Comparison of ENCODE assay signal across 10 cellular contexts in genomic region chr2:220504890-220505564, GRCh38.
DNase-seq lines count a peak whose midpoint lies in the region; TF ChIP-seq lines count a peak whose summit lies in the region.
"Had no signal": no experiment of that assay in that cellular context is flagged by ENCODE, and none has a peak within 500 bp of the region (broad histone marks: within the 10 kb centered on the region; RNA-seq: fewer than 3 reads in every experiment).

No MANE protein-coding gene starts in this region.

- no peak overlapping the region for H3T11ph ChIP-seq in H9 (ENCODE audit: low read length)

- intact Hi-C loops in testis (cut with DNase I; ENCODE audit: low total_unique reads), result no loop called here

- no peaks in the 10 kb centered on the region for H3K79me1 ChIP-seq in H9 (ENCODE audit: insufficient read depth, low read depth, low read length, poor library complexity, severe bottlenecking)

- H3K9me3 ChIP-seq in H9 (ENCODE audit: control insufficient read depth, low read depth, low read length), result no peaks in the 10 kb centered on the region
- H3K9me3 ChIP-seq in effector memory CD4-positive, alpha-beta T cell (ENCODE audit: control insufficient read depth, low read length), result no peaks in the 10 kb centered on the region
- H3K9me3 ChIP-seq in suprapubic skin, result no peaks in the 10 kb centered on the region
- no peaks in the 10 kb centered on the region for H3K9me3 ChIP-seq in testis

- H3K36me3 Mint-ChIP-seq in H9 (ENCODE audit: insufficient read depth in 1 of 3, low read depth in 3 of 3), result peaks cover 0 to 19% (median 19%) of the 10 kb centered on the region in 3 experiments; a peak in 5 of 7 replicates
- H3K36me3 Mint-ChIP-seq in osteocyte (ENCODE audit: unreplicated experiment), result no peaks in the 10 kb centered on the region
- H3K36me3 Mint-ChIP-seq: IgD-negative memory B cell had no signal

- H2AFZ ChIP-seq in H9 (ENCODE audit: low read length), result no peak overlapping the region

- H2BK20ac ChIP-seq in H9 (ENCODE audit: low read depth, low read length, poor library complexity, severe bottlenecking), result no peak overlapping the region

- H3K4me3 Mint-ChIP-seq in H9, result peak overlapping the region in 1 of 2 experiments; percentile 18; a peak in 2 of 5 replicates
- H3K4me3 Mint-ChIP-seq in osteocyte (ENCODE audit: unreplicated experiment), result no peak overlapping the region
- H3K4me3 Mint-ChIP-seq: IgD-negative memory B cell had no signal

- H3K79me2 ChIP-seq in H9 (ENCODE audit: insufficient read depth, low read length), result no peaks in the 10 kb centered on the region

- H4K91ac ChIP-seq in H9 (ENCODE audit: insufficient read length, low read depth, low read length), result no peak overlapping the region

- H3K9me3 Mint-ChIP-seq in H9 (peaks cover 7 to 26% of the 10 kb centered on the region in 2 experiments; a peak in 4 of 5 replicates), osteocyte (ENCODE audit: unreplicated experiment) (peaks cover 4% of the 10 kb centered on the region)

- TF ChIP-seq CTCF in H9 (conservative IDR thresholded peaks at IDR 0.05) (no peak), choroid plexus epithelial cell (conservative IDR thresholded peaks at IDR 0.05; ENCODE audit: low read depth, low read length) (no peak), osteocyte (IDR thresholded peaks at IDR 0.05) (no peak), suprapubic skin (IDR thresholded peaks at IDR 0.05) (no peak), testis (IDR thresholded peaks at IDR 0.05) (no peak)

- H2AK5ac ChIP-seq in H9 (ENCODE audit: insufficient read length, low read length), result no peak overlapping the region

- H2BK15ac ChIP-seq in H9 (ENCODE audit: low read depth, low read length), result no peak overlapping the region

- no peak overlapping the region for H4K8ac ChIP-seq in H9 (replicated peaks; ENCODE audit: insufficient read length, low read depth, low read length)

- no peak overlapping the region for H3K9ac ChIP-seq in H9 (ENCODE audit: extremely low read depth, insufficient read length, low read length)

- DNase-seq in H9 (peak; percentile 62), NCI-H226 (peak; percentile 78), choroid plexus epithelial cell (ENCODE audit: low read depth) (peak; percentile 55), osteocyte (ENCODE audit: extremely low spot score, unreplicated experiment) (no peak), suprapubic skin (ENCODE audit: low spot score in 2 of 2) (no peak), pons (ENCODE audit: low spot score) (no peak), testis (no peak)
- no peak for DNase-seq in effector memory CD4-positive, alpha-beta T cell
- DNase-seq: stimulated activated naive CD8-positive, alpha-beta T cell treated with anti-CD3 and anti-CD28 coated beads, Interleukin-15, Interleukin-2, amounts not matched to agents 100 U/mL and 50 U/mL, for 24 hours had no signal

- H3K14ac ChIP-seq in H9 (ENCODE audit: insufficient read depth, low read length), result no peak overlapping the region

- H2BK5ac ChIP-seq in H9 (ENCODE audit: insufficient read length, low read length), result no peak overlapping the region

- no peaks in the 10 kb centered on the region for H3K27me3 Mint-ChIP-seq in H9 (ENCODE audit: low read depth)
- H3K27me3 Mint-ChIP-seq in osteocyte (ENCODE audit: unreplicated experiment), result no peaks in the 10 kb centered on the region
- H3K27me3 Mint-ChIP-seq: IgD-negative memory B cell had no signal

- H3K4me3 ChIP-seq in choroid plexus epithelial cell (ENCODE audit: low read depth, low read length) (no peak overlapping the region), suprapubic skin (no peak overlapping the region), testis (no peak overlapping the region)
- no peak overlapping the region for H3K4me3 ChIP-seq in effector memory CD4-positive, alpha-beta T cell (ENCODE audit: insufficient read depth, low read depth, low read length, poor library complexity, severe bottlenecking)

- H4K5ac ChIP-seq in H9 (ENCODE audit: insufficient read length, low read depth, low read length), result no peak overlapping the region

- no peaks in the 10 kb centered on the region for H3K36me3 ChIP-seq in effector memory CD4-positive, alpha-beta T cell (ENCODE audit: control insufficient read depth, insufficient read depth, low read length)
- H3K36me3 ChIP-seq in suprapubic skin (no peaks in the 10 kb centered on the region), testis (ENCODE audit: low read depth, missing control alignments) (no peaks in the 10 kb centered on the region)

- no peak overlapping the region for H2BK12ac ChIP-seq in H9 (ENCODE audit: insufficient read length, low read depth, low read length)

- no peaks in the 10 kb centered on the region for H4K20me1 ChIP-seq in H9 (ENCODE audit: control insufficient read depth, insufficient read depth, insufficient read length)

- H3K56ac ChIP-seq in H9 (ENCODE audit: insufficient read length, low read depth, low read length), result no peak overlapping the region

- H3K4ac ChIP-seq in H9 (ENCODE audit: low read depth, low read length), result no peak overlapping the region

- H3K4me1 ChIP-seq in H9 (ENCODE audit: insufficient read depth, low read length) (peaks cover 12% of the 10 kb centered on the region), suprapubic skin (no peaks in the 10 kb centered on the region), testis (no peaks in the 10 kb centered on the region)
- no peaks in the 10 kb centered on the region for H3K4me1 ChIP-seq in effector memory CD4-positive, alpha-beta T cell (ENCODE audit: control insufficient read depth, insufficient read depth, low read length, poor library complexity, severe bottlenecking)

- H3K27me3 ChIP-seq in H9 (ENCODE audit: insufficient read depth, low read length) (no peaks in the 10 kb centered on the region), suprapubic skin (no peaks in the 10 kb centered on the region), testis (no peaks in the 10 kb centered on the region)
- no peaks in the 10 kb centered on the region for H3K27me3 ChIP-seq in effector memory CD4-positive, alpha-beta T cell (replicated peaks; ENCODE audit: control insufficient read depth, insufficient read depth, low read length, poor library complexity, severe bottlenecking)

- no peak for TF ChIP-seq EP300 in suprapubic skin (IDR thresholded peaks at IDR 0.05)

- no peak overlapping the region for H3K18ac ChIP-seq in H9 (ENCODE audit: insufficient read length, low read depth, low read length)

- no peak overlapping the region for H3K4me2 ChIP-seq in H9 (ENCODE audit: insufficient read depth, insufficient read length, low read length)

- H3K23me2 ChIP-seq in H9 (ENCODE audit: insufficient read length, low read depth, low read length, poor library complexity, severe bottlenecking), result no peaks in the 10 kb centered on the region

- peak overlapping the region; percentile 59 for H3K27ac ChIP-seq in H9 (ENCODE audit: insufficient read length, low read depth, low read length)
- H3K27ac ChIP-seq in effector memory CD4-positive, alpha-beta T cell (ENCODE audit: insufficient read depth, low read length, poor library complexity, severe bottlenecking), result no peak overlapping the region
- no peak overlapping the region for H3K27ac ChIP-seq in suprapubic skin
- no peak overlapping the region for H3K27ac ChIP-seq in testis

- no peak overlapping the region for H3K23ac ChIP-seq in H9 (ENCODE audit: insufficient read length, low read depth, low read length)

- H2BK120ac ChIP-seq in H9 (ENCODE audit: low read depth, low read length, poor library complexity, severe bottlenecking), result no peak overlapping the region

- H3K27ac Mint-ChIP-seq in H9, result peak overlapping the region; percentile 74 to 88 (median 85)
- peak overlapping the region; percentile 78 for H3K27ac Mint-ChIP-seq in osteocyte (ENCODE audit: unreplicated experiment)
- H3K27ac Mint-ChIP-seq: IgD-negative memory B cell had no signal

- peaks cover 44 to 54% of the 10 kb centered on the region in 2 experiments for H3K4me1 Mint-ChIP-seq in H9
- H3K4me1 Mint-ChIP-seq in osteocyte (ENCODE audit: unreplicated experiment), result peaks cover 52% of the 10 kb centered on the region
- H3K4me1 Mint-ChIP-seq: IgD-negative memory B cell had no signal

- no CpG with 5 or more reads among the region's 2 CpGs for WGBS in H9 (ENCODE audit: extremely low coverage, insufficient read length, low lambda C conversion rate)
- 48% methylated on average over 2 of the region's 2 CpGs for WGBS in suprapubic skin
- WGBS in testis, 2 donors, result 35 to 39% methylated on average over 2 of the region's 2 CpGs

- TF ChIP-seq POLR2A in suprapubic skin (IDR thresholded peaks at IDR 0.05) (no peak), testis (IDR thresholded peaks at IDR 0.05) (no peak)

Comparison
In these comparisons a context has a peak if more than half of its experiments do, and no peak if none do; other contexts are left out.
1. DNase-seq: peak in H9 (single experiment), NCI-H226 (single experiment) and choroid plexus epithelial cell (single experiment); none in osteocyte (single experiment), effector memory CD4-positive, alpha-beta T cell (0 of 3), suprapubic skin (0 of 2), pons (single experiment) and testis (single experiment).